In genomic region chr10:77873558-77874380, GRCh38 we compare ENCODE assay signal across 8 cellular contexts. TPM values are rescaled to one million over a fixed set of nuclear protein-coding genes. Genes with fewer than 3 reads are reported as not detected.
DNase-seq lines count a peak whose midpoint lies in the region; ATAC-seq and TF ChIP-seq lines count a peak whose summit lies in the region.

No MANE protein-coding gene starts in this region.

- H3K9me3 ChIP-seq in heart right ventricle, result no peaks in the 10 kb centered on the region

- H3K27me3 ChIP-seq in heart right ventricle (no peaks in the 10 kb centered on the region), kidney epithelial cell (ENCODE audit: control insufficient read depth, insufficient read depth, low read length) (no peaks in the 10 kb centered on the region)

- H3K4me3 ChIP-seq in heart right ventricle (no peak overlapping the region), kidney epithelial cell (ENCODE audit: low read depth, low read length) (no peak overlapping the region)

- no peak for DNase-seq in heart right ventricle
- DNase-seq in Right ventricle myocardium inferior (ENCODE audit: missing footprints), result no peak
- DNase-seq in NCI-H446 treated with DMSO at 0.1 percent for 48 hours (lab: John Stamatoyannopoulos, UW), result peak; percentile 6
- DNase-seq in activated naive CD8-positive, alpha-beta T cell treated with anti-CD3 and anti-CD28 coated beads for 36 hours, result peak; percentile 64
- peak; percentile 55 for DNase-seq in kidney epithelial cell (ENCODE audit: low read depth)
- peak; percentile 8 to 18 for DNase-seq in stimulated activated CD8-positive, alpha-beta memory T cell treated with anti-CD3 and anti-CD28 coated beads, Interleukin-4, amount 100 ng/mL, for 4 hours (ENCODE audit: low read depth in 2 of 2, low spot score in 1 of 2)
- DNase-seq in mesenteric fat pad (ENCODE audit: low spot score), result no peak

- WGBS in heart right ventricle, 2 donors, result 44 to 53% methylated on average over 15 of the region's 15 CpGs

- H3K4me3 Mint-ChIP-seq in activated naive CD8-positive, alpha-beta T cell treated with anti-CD3 and anti-CD28 coated beads for 36 hours, result peak overlapping the region; percentile 20

- H3K4me1 ChIP-seq in heart right ventricle, result peaks cover 10 to 39% (median 29%) of the 10 kb centered on the region in 9 donors

- H3K9me3 Mint-ChIP-seq in activated naive CD8-positive, alpha-beta T cell treated with anti-CD3 and anti-CD28 coated beads for 36 hours, result no peaks in the 10 kb centered on the region

- ATAC-seq in heart right ventricle (peak in 5 of 8 donors; percentile 11 to 57 (median 28)), Right ventricle myocardium inferior (no peak), HG02884 (IDR thresholded peaks at IDR 0.05; ENCODE audit: unreplicated experiment) (peak; percentile 83)

- H3K4me1 Mint-ChIP-seq in activated naive CD8-positive, alpha-beta T cell treated with anti-CD3 and anti-CD28 coated beads for 36 hours, result peaks cover 18% of the 10 kb centered on the region

- no peaks in the 10 kb centered on the region for H3K27me3 Mint-ChIP-seq in activated naive CD8-positive, alpha-beta T cell treated with anti-CD3 and anti-CD28 coated beads for 36 hours

- H3K27ac ChIP-seq in heart right ventricle, result peak overlapping the region in 2 of 10 donors; percentile 23 to 32

- no peaks in the 10 kb centered on the region for H3K36me3 Mint-ChIP-seq in activated naive CD8-positive, alpha-beta T cell treated with anti-CD3 and anti-CD28 coated beads for 36 hours

- intact Hi-C loops in heart right ventricle (cut with DNase I), result no loop called here
- intact Hi-C loops in Right ventricle myocardium inferior (cut with DNase I), result no loop called here

- no peak for TF ChIP-seq CTCF in heart right ventricle (IDR thresholded peaks at IDR 0.05)
- no peak for TF ChIP-seq CTCF in kidney epithelial cell (IDR thresholded peaks at IDR 0.05; ENCODE audit: insufficient read depth, low read length, poor library complexity, severe bottlenecking)

- H3K36me3 ChIP-seq in heart right ventricle (no peaks in the 10 kb centered on the region), kidney epithelial cell (ENCODE audit: control insufficient read depth, insufficient read depth, low read length) (no peaks in the 10 kb centered on the region)

- H3K27ac Mint-ChIP-seq in activated naive CD8-positive, alpha-beta T cell treated with anti-CD3 and anti-CD28 coated beads for 36 hours, result peak overlapping the region; percentile 80

RNA-seq across cellular contexts. Expression of gene DLG5, which starts 52.8 kb away (rescaled TPM):
- 10 to 100 TPM in 7 of 10 donors, 1 to 10 TPM in 3; 6.6 to 14.1 (median 11.7) TPM for total RNA-seq in heart right ventricle
- polyA plus RNA-seq in heart right ventricle, result 1 to 10 TPM; 5.0 to 5.8 TPM
- total RNA-seq in Right ventricle myocardium inferior, result 8.9 TPM
- total RNA-seq in activated naive CD8-positive, alpha-beta T cell treated with anti-CD3 and anti-CD28 coated beads for 36 hours, result 1 to 10 TPM; 1.6 to 2.1 TPM
- total RNA-seq in kidney epithelial cell, result 35.9 and 42.1 TPM in 2 replicates
- total RNA-seq in mesenteric fat pad, result 30.6 TPM

Comparison
In these comparisons a context has a peak if more than half of its experiments do, and no peak if none do; other contexts are left out.
1. DNase-seq: peak in NCI-H446 treated with DMSO at 0.1 percent for 48 hours (single experiment), activated naive CD8-positive, alpha-beta T cell treated with anti-CD3 and anti-CD28 coated beads for 36 hours (single experiment), kidney epithelial cell (single experiment) and stimulated activated CD8-positive, alpha-beta memory T cell treated with anti-CD3 and anti-CD28 coated beads, Interleukin-4, amount 100 ng/mL, for 4 hours (2 of 2); none in heart right ventricle (0 of 2), Right ventricle myocardium inferior (single experiment) and mesenteric fat pad (single experiment).